8 cellular contexts compared by ENCODE assay signal in genomic region chr22:50305658-50306566, GRCh38. TPM values are rescaled to one million over a fixed set of nuclear protein-coding genes. Genes with fewer than 3 reads are reported as not detected.
DNase-seq lines count a peak whose midpoint lies in the region; ATAC-seq, FAIRE-seq and TF ChIP-seq lines count a peak whose summit lies in the region.

No MANE protein-coding gene starts in this region.

- peak; percentile 93 for DNase-seq in GM04504 (ENCODE audit: low read depth)
- DNase-seq in NAMALWA (ENCODE audit: low spot score): peak; percentile 69
- peak; percentile 67 for DNase-seq in T1000 (lab: John Stamatoyannopoulos, UW)
- peak; percentile 97 for DNase-seq in urothelium cell line (ENCODE audit: low spot score)

- peak; percentile 88 for FAIRE-seq in urothelium cell line (lab: Jason Lieb, UNC)

- peak; percentile 69 for ATAC-seq in esophagus mucosa
- no peak for ATAC-seq in GM18858 (IDR thresholded peaks at IDR 0.05; ENCODE audit: unreplicated experiment)

- H3K4me3 ChIP-seq in mucosa of rectum (ENCODE audit: low read length in 2 of 2): peak overlapping the region; percentile 82 to 84

- H3K9ac ChIP-seq in mucosa of rectum (ENCODE audit: low read depth in 1 of 2, low read length in 2 of 2): peak overlapping the region; percentile 88 to 93

- H3K36me3 ChIP-seq in mucosa of rectum (ENCODE audit: control insufficient read depth in 2 of 2, insufficient read depth in 2 of 2, low read length in 2 of 2): no peaks in the 10 kb centered on the region

- H3K27me3 ChIP-seq in mucosa of rectum (ENCODE audit: control insufficient read depth in 2 of 2, insufficient read depth in 2 of 2, low read length in 2 of 2): no peaks in the 10 kb centered on the region

- H3K27ac ChIP-seq in 22Rv1 (peak overlapping the region; percentile 95), mucosa of rectum (ENCODE audit: low read depth in 2 of 2, low read length in 2 of 2) (peak overlapping the region; percentile 91 to 95)

- no peaks in the 10 kb centered on the region for H3K9me3 ChIP-seq in mucosa of rectum (ENCODE audit: control insufficient read depth in 2 of 2, low read length in 2 of 2)

- TF ChIP-seq CTCF in 22Rv1 (IDR thresholded peaks at IDR 0.05): no peak

- peaks cover 65 to 68% of the 10 kb centered on the region in 2 donors for H3K4me1 ChIP-seq in mucosa of rectum (ENCODE audit: control insufficient read depth in 2 of 2, insufficient read depth in 2 of 2, low read length in 2 of 2)

RNA-seq across cellular contexts. Expression of gene PLXNB2, which starts 1.5 kb away (rescaled TPM):
- total RNA-seq in esophagus mucosa: 148 TPM

RNA-seq across cellular contexts. Expression of gene DENND6B, which starts 20.9 kb away (rescaled TPM):
- 2.3 TPM for total RNA-seq in esophagus mucosa

RNA-seq across cellular contexts. Expression of gene MAPK11, which starts 35.7 kb away (rescaled TPM):
- total RNA-seq in esophagus mucosa: 5.8 TPM

RNA-seq across cellular contexts. Expression of gene PPP6R2, which starts 37.2 kb away (rescaled TPM):
- 29.3 TPM for total RNA-seq in esophagus mucosa

RNA-seq across cellular contexts. Expression of gene MAPK12, which starts 44.4 kb away (rescaled TPM):
- 2.6 TPM for total RNA-seq in esophagus mucosa
